In the genomic region with DNA sequence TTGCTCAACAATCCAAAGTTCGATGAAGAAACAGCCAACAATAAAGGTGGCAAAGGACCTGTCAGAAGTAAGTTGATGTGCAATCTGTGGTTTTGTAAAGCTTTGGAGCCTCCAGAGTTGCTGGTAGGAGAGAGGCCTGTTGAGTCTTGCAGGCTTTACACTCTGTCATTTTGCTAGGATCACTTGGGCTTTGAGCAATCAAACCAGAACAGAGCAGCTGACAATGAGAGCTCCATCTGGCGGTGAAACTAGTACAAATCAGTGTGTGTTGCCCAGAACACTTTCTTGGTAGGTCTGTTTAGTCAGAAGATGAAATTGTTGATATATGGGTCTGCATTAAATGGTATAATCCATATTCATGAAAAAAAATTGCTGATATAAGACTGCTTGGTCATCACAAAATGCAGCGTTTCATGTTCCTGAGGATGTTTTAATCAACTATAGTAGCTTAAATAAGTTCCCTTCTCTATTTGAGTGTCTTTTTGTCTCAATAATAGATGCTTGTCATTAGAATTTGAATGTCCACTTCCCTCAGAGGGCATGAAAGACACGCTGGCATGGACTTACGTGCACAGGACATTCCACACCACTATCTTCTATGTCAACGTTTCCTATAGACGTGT, we compare ENCODE assay signal across 2 cellular contexts.
A peak's percentile ranks its signal among the peaks of the same experiment; 100 is the strongest.
TF ChIP-seq lines count a peak whose summit lies in the region.

No MANE protein-coding gene starts in this region.

TF ChIP-seq in HCT116, 20 proteins besides CTCF, POLR2A, EP300 and RAD21:
- no peak for TF ChIP-seq EGR1 (IDR thresholded peaks at IDR 0.05; ENCODE audit: low read depth)
- TF ChIP-seq YY1 (IDR thresholded peaks at IDR 0.05; ENCODE audit: extremely low read depth, insufficient replicate concordance, low read depth, low read length): no peak
- TF ChIP-seq POLR2AphosphoS5 (IDR thresholded peaks at IDR 0.05; ENCODE audit: low read depth, low read length): no peak
- no peak for TF ChIP-seq EZH2 (IDR thresholded peaks at IDR 0.05)
- no peak for TF ChIP-seq REST (IDR thresholded peaks at IDR 0.05; ENCODE audit: low read depth)
- TF ChIP-seq CEBPB (IDR thresholded peaks at IDR 0.05; ENCODE audit: low read depth): no peak
- no peak for TF ChIP-seq TCF7L2 (IDR thresholded peaks at IDR 0.05; ENCODE audit: borderline replicate concordance, extremely low read depth, insufficient read depth, insufficient read length)
- no peak for TF ChIP-seq SIN3A (IDR thresholded peaks at IDR 0.05; ENCODE audit: low read depth)
- TF ChIP-seq ELF1 (IDR thresholded peaks at IDR 0.05; ENCODE audit: borderline replicate concordance, low read depth): no peak
- no peak for TF ChIP-seq SRF (IDR thresholded peaks at IDR 0.05; ENCODE audit: low read depth)
- TF ChIP-seq ZNF274 (IDR thresholded peaks at IDR 0.05; ENCODE audit: low read depth, low read length): no peak
- no peak for TF ChIP-seq ATF3 (IDR thresholded peaks at IDR 0.05)
- TF ChIP-seq SP1 (IDR thresholded peaks at IDR 0.05; ENCODE audit: low read depth): no peak
- no peak for TF ChIP-seq EZH2phosphoT487 (IDR thresholded peaks at IDR 0.05; ENCODE audit: borderline replicate concordance)
- TF ChIP-seq CBX3 (IDR thresholded peaks at IDR 0.05; ENCODE audit: low read depth): no peak
- TF ChIP-seq, protein P1, sequence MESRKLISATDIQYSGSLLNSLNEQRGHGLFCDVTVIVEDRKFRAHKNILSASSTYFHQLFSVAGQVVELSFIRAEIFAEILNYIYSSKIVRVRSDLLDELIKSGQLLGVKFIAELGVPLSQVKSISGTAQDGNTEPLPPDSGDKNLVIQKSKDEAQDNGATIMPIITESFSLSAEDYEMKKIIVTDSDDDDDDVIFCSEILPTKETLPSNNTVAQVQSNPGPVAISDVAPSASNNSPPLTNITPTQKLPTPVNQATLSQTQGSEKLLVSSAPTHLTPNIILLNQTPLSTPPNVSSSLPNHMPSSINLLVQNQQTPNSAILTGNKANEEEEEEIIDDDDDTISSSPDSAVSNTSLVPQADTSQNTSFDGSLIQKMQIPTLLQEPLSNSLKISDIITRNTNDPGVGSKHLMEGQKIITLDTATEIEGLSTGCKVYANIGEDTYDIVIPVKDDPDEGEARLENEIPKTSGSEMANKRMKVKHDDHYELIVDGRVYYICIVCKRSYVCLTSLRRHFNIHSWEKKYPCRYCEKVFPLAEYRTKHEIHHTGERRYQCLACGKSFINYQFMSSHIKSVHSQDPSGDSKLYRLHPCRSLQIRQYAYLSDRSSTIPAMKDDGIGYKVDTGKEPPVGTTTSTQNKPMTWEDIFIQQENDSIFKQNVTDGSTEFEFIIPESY (IDR thresholded peaks at IDR 0.05; ENCODE audit: extremely low read depth, insufficient replicate concordance, low read length): no peak

TF ChIP-seq in HepG2, 621 proteins besides CTCF, POLR2A, EP300 and RAD21 (continues in another document):
- no peak for TF ChIP-seq ZFP36 (IDR thresholded peaks at IDR 0.05; ENCODE audit: borderline replicate concordance, low read depth, low read length, partially characterized antibody)
- no peak for TF ChIP-seq ZSCAN29 (CRISPR knock-in tag; conservative IDR thresholded peaks at IDR 0.05)
- TF ChIP-seq, protein P2, sequence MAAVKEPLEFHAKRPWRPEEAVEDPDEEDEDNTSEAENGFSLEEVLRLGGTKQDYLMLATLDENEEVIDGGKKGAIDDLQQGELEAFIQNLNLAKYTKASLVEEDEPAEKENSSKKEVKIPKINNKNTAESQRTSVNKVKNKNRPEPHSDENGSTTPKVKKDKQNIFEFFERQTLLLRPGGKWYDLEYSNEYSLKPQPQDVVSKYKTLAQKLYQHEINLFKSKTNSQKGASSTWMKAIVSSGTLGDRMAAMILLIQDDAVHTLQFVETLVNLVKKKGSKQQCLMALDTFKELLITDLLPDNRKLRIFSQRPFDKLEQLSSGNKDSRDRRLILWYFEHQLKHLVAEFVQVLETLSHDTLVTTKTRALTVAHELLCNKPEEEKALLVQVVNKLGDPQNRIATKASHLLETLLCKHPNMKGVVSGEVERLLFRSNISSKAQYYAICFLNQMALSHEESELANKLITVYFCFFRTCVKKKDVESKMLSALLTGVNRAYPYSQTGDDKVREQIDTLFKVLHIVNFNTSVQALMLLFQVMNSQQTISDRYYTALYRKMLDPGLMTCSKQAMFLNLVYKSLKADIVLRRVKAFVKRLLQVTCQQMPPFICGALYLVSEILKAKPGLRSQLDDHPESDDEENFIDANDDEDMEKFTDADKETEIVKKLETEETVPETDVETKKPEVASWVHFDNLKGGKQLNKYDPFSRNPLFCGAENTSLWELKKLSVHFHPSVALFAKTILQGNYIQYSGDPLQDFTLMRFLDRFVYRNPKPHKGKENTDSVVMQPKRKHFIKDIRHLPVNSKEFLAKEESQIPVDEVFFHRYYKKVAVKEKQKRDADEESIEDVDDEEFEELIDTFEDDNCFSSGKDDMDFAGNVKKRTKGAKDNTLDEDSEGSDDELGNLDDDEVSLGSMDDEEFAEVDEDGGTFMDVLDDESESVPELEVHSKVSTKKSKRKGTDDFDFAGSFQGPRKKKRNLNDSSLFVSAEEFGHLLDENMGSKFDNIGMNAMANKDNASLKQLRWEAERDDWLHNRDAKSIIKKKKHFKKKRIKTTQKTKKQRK (IDR thresholded peaks at IDR 0.05; ENCODE audit: low read length): no peak
- TF ChIP-seq DNMT3B (CRISPR knock-in tag; conservative IDR thresholded peaks at IDR 0.05): no peak
- no peak for TF ChIP-seq PHF20 (CRISPR knock-in tag; IDR thresholded peaks at IDR 0.05)
- no peak for TF ChIP-seq BCLAF1 (IDR thresholded peaks at IDR 0.05)
- no peak for TF ChIP-seq NR3C1 (CRISPR knock-in tag; IDR thresholded peaks at IDR 0.05)
- peak; percentile 63 for TF ChIP-seq STAG1 (CRISPR knock-in tag; IDR thresholded peaks at IDR 0.05)
- no peak for TF ChIP-seq PHF8 (CRISPR knock-in tag; IDR thresholded peaks at IDR 0.05)
- no peak for TF ChIP-seq POGK (CRISPR knock-in tag; conservative IDR thresholded peaks at IDR 0.05)
- peak; percentile 75 for TF ChIP-seq SMC3 (IDR thresholded peaks at IDR 0.05; ENCODE audit: low read length)
- peak; percentile 65 to 77; a peak in 3 of 4 replicates for TF ChIP-seq MAFK (conservative IDR thresholded peaks at IDR 0.05 in 1 of 2, IDR thresholded peaks at IDR 0.05 in 1 of 2; ENCODE audit: low read length in 2 of 2)
- TF ChIP-seq AKAP8 (CRISPR knock-in tag; IDR thresholded peaks at IDR 0.05): no peak
- no peak for TF ChIP-seq PAX8 (CRISPR knock-in tag; IDR thresholded peaks at IDR 0.05; ENCODE audit: borderline replicate concordance)
- peak; percentile 75; the same call in 1 of the 2 replicates for TF ChIP-seq TFAP4 (IDR thresholded peaks at IDR 0.05; ENCODE audit: borderline replicate concordance, low read depth)
- no peak for TF ChIP-seq ZNF543 (CRISPR knock-in tag; IDR thresholded peaks at IDR 0.05)
- no peak for TF ChIP-seq EHMT2 (IDR thresholded peaks at IDR 0.05; ENCODE audit: borderline replicate concordance, low read depth, low read length)
- TF ChIP-seq FOSL1 (CRISPR knock-in tag; IDR thresholded peaks at IDR 0.05; ENCODE audit: borderline replicate concordance): no peak
- no peak for TF ChIP-seq ZSCAN12 (CRISPR knock-in tag; IDR thresholded peaks at IDR 0.05)
- no peak for TF ChIP-seq BORCS8-MEF2B (CRISPR knock-in tag; IDR thresholded peaks at IDR 0.05)
- no peak for TF ChIP-seq SP4 (CRISPR knock-in tag; IDR thresholded peaks at IDR 0.05)
- peak; percentile 59 for TF ChIP-seq MAFF (IDR thresholded peaks at IDR 0.05; ENCODE audit: low read depth, low read length)
- TF ChIP-seq ZNF512B (CRISPR knock-in tag; IDR thresholded peaks at IDR 0.05; ENCODE audit: borderline replicate concordance): no peak
- no peak for TF ChIP-seq ZNF468 (CRISPR knock-in tag; IDR thresholded peaks at IDR 0.05)
- TF ChIP-seq SNAI1 (CRISPR knock-in tag; IDR thresholded peaks at IDR 0.05; ENCODE audit: borderline replicate concordance): no peak
- TF ChIP-seq SP140L (CRISPR knock-in tag; IDR thresholded peaks at IDR 0.05; ENCODE audit: borderline replicate concordance): no peak
- TF ChIP-seq, protein P3, sequence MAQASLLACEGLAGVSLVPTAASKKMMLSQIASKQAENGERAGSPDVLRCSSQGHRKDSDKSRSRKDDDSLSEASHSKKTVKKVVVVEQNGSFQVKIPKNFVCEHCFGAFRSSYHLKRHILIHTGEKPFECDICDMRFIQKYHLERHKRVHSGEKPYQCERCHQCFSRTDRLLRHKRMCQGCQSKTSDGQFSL (CRISPR knock-in tag; IDR thresholded peaks at IDR 0.05): no peak
- TF ChIP-seq ZNF768 (CRISPR knock-in tag; IDR thresholded peaks at IDR 0.05): no peak
- no peak for TF ChIP-seq ZNF329 (CRISPR knock-in tag; IDR thresholded peaks at IDR 0.05; ENCODE audit: low read depth)
- TF ChIP-seq XRCC5 (optimal IDR thresholded peaks at IDR 0.05; ENCODE audit: low read length): peak; percentile 27
- no peak for TF ChIP-seq ZNF501 (CRISPR knock-in tag; IDR thresholded peaks at IDR 0.05)
- TF ChIP-seq MXI1 (IDR thresholded peaks at IDR 0.05; ENCODE audit: borderline replicate concordance, low read depth, low read length): no peak
- no peak for TF ChIP-seq ASH2L (IDR thresholded peaks at IDR 0.05; ENCODE audit: insufficient read length, low read depth, low read length)
- TF ChIP-seq, protein P4, sequence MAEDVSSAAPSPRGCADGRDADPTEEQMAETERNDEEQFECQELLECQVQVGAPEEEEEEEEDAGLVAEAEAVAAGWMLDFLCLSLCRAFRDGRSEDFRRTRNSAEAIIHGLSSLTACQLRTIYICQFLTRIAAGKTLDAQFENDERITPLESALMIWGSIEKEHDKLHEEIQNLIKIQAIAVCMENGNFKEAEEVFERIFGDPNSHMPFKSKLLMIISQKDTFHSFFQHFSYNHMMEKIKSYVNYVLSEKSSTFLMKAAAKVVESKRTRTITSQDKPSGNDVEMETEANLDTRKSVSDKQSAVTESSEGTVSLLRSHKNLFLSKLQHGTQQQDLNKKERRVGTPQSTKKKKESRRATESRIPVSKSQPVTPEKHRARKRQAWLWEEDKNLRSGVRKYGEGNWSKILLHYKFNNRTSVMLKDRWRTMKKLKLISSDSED (CRISPR knock-in tag; IDR thresholded peaks at IDR 0.05): no peak
- TF ChIP-seq CEBPG (CRISPR knock-in tag; IDR thresholded peaks at IDR 0.05): peak; percentile 63; the same call in 1 of the 2 replicates
- no peak for TF ChIP-seq ONECUT2 (CRISPR knock-in tag; IDR thresholded peaks at IDR 0.05)
- TF ChIP-seq ZNF883 (CRISPR knock-in tag; IDR thresholded peaks at IDR 0.05; ENCODE audit: not compliant biosample characterization): no peak
- no peak for TF ChIP-seq ATF7-NPFF (CRISPR knock-in tag; IDR thresholded peaks at IDR 0.05; ENCODE audit: low read depth)
- no peak for TF ChIP-seq ZNF296 (CRISPR knock-in tag; conservative IDR thresholded peaks at IDR 0.05)
